ENCODE assay signal across 34 cellular contexts in the genomic region with DNA sequence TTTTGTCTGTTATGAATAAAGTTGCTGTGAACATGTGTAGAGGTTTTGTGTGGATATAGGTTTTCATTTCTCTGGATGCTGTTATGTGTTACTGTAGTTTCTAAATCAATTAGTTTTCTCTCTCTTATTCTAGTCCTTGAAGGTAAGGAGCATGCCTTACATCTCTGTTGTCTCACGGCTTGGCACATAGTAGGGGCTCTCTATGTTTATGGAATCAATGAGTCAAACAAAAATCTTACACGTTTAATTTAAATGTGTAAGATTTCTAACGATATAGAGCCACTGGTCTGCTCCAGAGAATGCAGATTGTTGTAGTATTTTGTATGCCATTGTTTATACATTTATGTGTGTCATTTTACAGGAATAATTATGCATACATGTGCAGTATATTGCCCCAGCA.
"Had no signal": no experiment of that assay in that cellular context is flagged by ENCODE, and none has a peak within 500 bp of the region (broad histone marks: within the 10 kb centered on the region; RNA-seq: fewer than 3 reads in every experiment).

No MANE protein-coding gene starts in this region.

- H3K27me3 ChIP-seq: MG63 had no signal

- H3K9me3 ChIP-seq: MG63 had no signal

- H3K4me3 ChIP-seq: MG63 had no signal

- DNase-seq: Karpas-422, Kasumi-1, MG63, MM.1S, MV-4-11, NCI-H1048, NCI-H1092, NCI-H1092 treated with DMSO at 0.1 percent for 48 hours, NCI-H1105, NCI-H1105 treated with DMSO at 0.1 percent for 48 hours, NCI-H1417, NCI-H1417 treated with DMSO at 0.1 percent for 48 hours, NCI-H1436, NCI-H1436 treated with DMSO at 0.1 percent for 48 hours, NCI-H146, NCI-H1694, NCI-H1694 treated with DMSO at 0.1 percent for 48 hours, NCI-H187, NCI-H187 treated with DMSO at 0.1 percent for 48 hours, NCI-H1930, NCI-H2029, NCI-H2029 treated with DMSO at 0.1 percent for 48 hours, NCI-H2081, NCI-H2081 treated with DMSO at 0.1 percent for 48 hours, NCI-H2107, NCI-H2171, NCI-H2171 treated with DMSO at 0.1 percent for 48 hours, NCI-H2227 treated with DMSO at 0.1 percent for 48 hours, NCI-H226, NCI-H345, NCI-H446, NCI-H446 treated with DMSO at 0.1 percent for 48 hours, NCI-H510A, NCI-H510A treated with DMSO at 0.1 percent for 48 hours had no signal
